Comparison of ENCODE assay signal across 10 cellular contexts in genomic region chr17:21749696-21750531, GRCh38. TPM values are rescaled to one million over a fixed set of nuclear protein-coding genes. Genes with fewer than 3 reads are reported as not detected.
"Had no signal": no experiment of that assay in that cellular context is flagged by ENCODE, and none has a peak within 500 bp of the region (broad histone marks: within the 10 kb centered on the region; RNA-seq: fewer than 3 reads in every experiment).

No MANE protein-coding gene starts in this region.

RNA-seq across cellular contexts. Expression of gene KCNJ18, which starts 57.6 kb away (rescaled TPM):
- total RNA-seq: HT1080, LHCN-M2, MCF 10A, NCI-H460, PC-9, Peyer's patch, Right ventricle myocardium inferior, RPMI7951, SJSA1 had no signal
- polyA plus RNA-seq: IgD-negative memory B cell had no signal
